Comparison of ENCODE assay signal across 18 cellular contexts in the genomic region with DNA sequence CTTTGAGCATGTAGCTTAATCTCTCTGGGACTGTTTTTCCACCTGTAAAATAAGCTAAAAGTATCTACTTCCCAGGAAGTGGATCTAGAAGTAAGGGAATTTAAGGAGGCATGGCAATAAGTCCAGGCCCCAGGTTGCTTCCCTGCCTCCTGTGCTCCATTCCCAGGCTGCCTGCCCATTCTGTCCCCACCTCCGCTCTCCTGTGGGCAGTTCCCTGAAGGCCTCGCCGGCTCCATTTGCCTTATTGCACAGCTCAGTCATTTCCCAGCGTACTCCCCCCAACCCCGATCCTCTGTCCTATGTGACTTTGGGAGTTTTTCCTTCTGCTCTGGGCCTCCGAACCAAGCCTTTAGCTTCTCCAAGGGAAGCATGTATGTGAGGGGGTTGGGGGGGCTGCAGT.
DNase-seq lines count a peak whose midpoint lies in the region; ATAC-seq and TF ChIP-seq lines count a peak whose summit lies in the region.
"Had no signal": no experiment of that assay in that cellular context is flagged by ENCODE, and none has a peak within 500 bp of the region (broad histone marks: within the 10 kb centered on the region; RNA-seq: fewer than 3 reads in every experiment).

No MANE protein-coding gene starts in this region.

- no peaks in the 10 kb centered on the region for H3K27me3 Mint-ChIP-seq in stimulated activated naive CD8-positive, alpha-beta T cell treated with anti-CD3 and anti-CD28 coated beads, Interleukin-15, amount 100 ng/mL, for 72 hours

- in situ Hi-C loops in GM13977 (cut with MboI; ENCODE audit: low pct_unique_long_range_greater_than_20kb, low sequenced_read_pairs, unreplicated experiment) = no loop called here

- H3K36me3 Mint-ChIP-seq in stimulated activated effector memory CD8-positive, alpha-beta T cell treated with anti-CD3 and anti-CD28 coated beads, Interleukin-12 subunit alpha, Interleukin-12 subunit beta, amount 100 ng/mL, for 72 hours = peaks cover 31% of the 10 kb centered on the region

- no peak for TF ChIP-seq CTCF in GM13977 (IDR thresholded peaks at IDR 0.05; ENCODE audit: extremely low read depth, insufficient read depth, missing control alignments)

- H3K27ac Mint-ChIP-seq in stimulated activated effector memory CD8-positive, alpha-beta T cell treated with anti-CD3 and anti-CD28 coated beads, Interleukin-12 subunit alpha, Interleukin-12 subunit beta, amount 100 ng/mL, for 72 hours = peak overlapping the region; percentile 45
- no peak overlapping the region for H3K27ac Mint-ChIP-seq in stimulated activated naive CD8-positive, alpha-beta T cell treated with anti-CD3 and anti-CD28 coated beads, Interleukin-15, amount 100 ng/mL, for 72 hours
- H3K27ac Mint-ChIP-seq: activated T-cell treated with anti-CD3 and anti-CD28 coated beads, Interleukin-2, amount 50 U/mL, for 72 hours had no signal

- H3K4me1 ChIP-seq in muscle layer of colon (ENCODE audit: insufficient read depth, low read length) = peaks cover 90% of the 10 kb centered on the region

- H3K27ac ChIP-seq in angular gyrus (ENCODE audit: low read depth, low read length) (peak overlapping the region; percentile 12), muscle layer of colon (ENCODE audit: low read depth, low read length) (peak overlapping the region; percentile 86)
- H3K27ac ChIP-seq: PC-9 had no signal

- no peaks in the 10 kb centered on the region for H3K27me3 ChIP-seq in muscle layer of colon (ENCODE audit: control insufficient read depth in 1 of 2, insufficient read depth in 2 of 2, low read length in 2 of 2)

- peaks cover 12% of the 10 kb centered on the region for H3K4me1 Mint-ChIP-seq in stimulated activated effector memory CD8-positive, alpha-beta T cell treated with anti-CD3 and anti-CD28 coated beads, Interleukin-12 subunit alpha, Interleukin-12 subunit beta, amount 100 ng/mL, for 72 hours
- H3K4me1 Mint-ChIP-seq in stimulated activated naive CD8-positive, alpha-beta T cell treated with anti-CD3 and anti-CD28 coated beads, Interleukin-15, amount 100 ng/mL, for 72 hours = peaks cover 45% of the 10 kb centered on the region

- H3K9me3 ChIP-seq in muscle layer of colon (ENCODE audit: low read length) = no peaks in the 10 kb centered on the region

- H3K4me3 ChIP-seq in muscle layer of colon (ENCODE audit: low read depth in 1 of 2, low read length in 2 of 2) = peak overlapping the region in 1 of 2 donors; percentile 71
- H3K4me3 ChIP-seq: GM12878, PC-9 had no signal

- no peaks in the 10 kb centered on the region for H3K9me3 Mint-ChIP-seq in stimulated activated effector memory CD8-positive, alpha-beta T cell treated with anti-CD3 and anti-CD28 coated beads, Interleukin-12 subunit alpha, Interleukin-12 subunit beta, amount 100 ng/mL, for 72 hours
- no peaks in the 10 kb centered on the region for H3K9me3 Mint-ChIP-seq in stimulated activated naive CD8-positive, alpha-beta T cell treated with anti-CD3 and anti-CD28 coated beads, Interleukin-15, amount 100 ng/mL, for 72 hours
- H3K9me3 Mint-ChIP-seq: activated T-cell treated with anti-CD3 and anti-CD28 coated beads, Interleukin-2, amount 50 U/mL, for 72 hours had no signal

- peak overlapping the region; percentile 36 for H3K9ac ChIP-seq in muscle layer of colon (ENCODE audit: low read length)

- peak; percentile 12 for DNase-seq in GM13977 (ENCODE audit: low spot score)
- DNase-seq in stimulated activated effector memory CD8-positive, alpha-beta T cell treated with anti-CD3 and anti-CD28 coated beads, Interleukin-12 subunit alpha, Interleukin-12 subunit beta, amount 100 ng/mL, for 72 hours (ENCODE audit: low spot score in 2 of 2) = no peak
- no peak for DNase-seq in stimulated activated naive CD8-positive, alpha-beta T cell treated with anti-CD3 and anti-CD28 coated beads, Interleukin-15, amount 100 ng/mL, for 72 hours
- no peak for DNase-seq in COR-L47 (lab: John Stamatoyannopoulos, UW)
- DNase-seq: activated naive CD4-positive, alpha-beta T cell treated with anti-CD3 and anti-CD28 coated beads, Interleukin-2, amount 50 U/mL, for 16 hours; activated T-cell treated with anti-CD3 and anti-CD28 coated beads, Interleukin-2, amount 50 U/mL, for 72 hours; DMS153; GF-D8; stimulated activated naive CD4-positive, alpha-beta T cell treated with Interleukin-2 at 50 U/mL for 16 hours; T-helper 9 cell had no signal

- no peak for ATAC-seq in stimulated activated effector memory CD8-positive, alpha-beta T cell treated with anti-CD3 and anti-CD28 coated beads, Interleukin-12 subunit alpha, Interleukin-12 subunit beta, amount 100 ng/mL, for 72 hours
- ATAC-seq in stimulated activated naive CD8-positive, alpha-beta T cell treated with anti-CD3 and anti-CD28 coated beads, Interleukin-15, amount 100 ng/mL, for 72 hours = no peak
- ATAC-seq in HG02970 (IDR thresholded peaks at IDR 0.05; ENCODE audit: low FRiP score, unreplicated experiment) (no peak), HG03097 (IDR thresholded peaks at IDR 0.05; ENCODE audit: low FRiP score, unreplicated experiment) (no peak)
- ATAC-seq: activated CD4-positive, CD25-positive, alpha-beta regulatory T cell treated with anti-CD3 and anti-CD28 coated beads, Interleukin-2, amount 50 U/mL, for 24 hours; activated T-cell treated with anti-CD3 and anti-CD28 coated beads, Interleukin-2, amount 50 U/mL, for 72 hours; GM12878; SK-N-SH treated with all-trans-retinoic acid at 6 μM for 48 hours had no signal

- H3K36me3 ChIP-seq in muscle layer of colon (ENCODE audit: insufficient read depth, low read length) = peaks cover 41% of the 10 kb centered on the region

- H3K4me3 Mint-ChIP-seq in stimulated activated effector memory CD8-positive, alpha-beta T cell treated with anti-CD3 and anti-CD28 coated beads, Interleukin-12 subunit alpha, Interleukin-12 subunit beta, amount 100 ng/mL, for 72 hours = no peak overlapping the region
- no peak overlapping the region for H3K4me3 Mint-ChIP-seq in stimulated activated naive CD8-positive, alpha-beta T cell treated with anti-CD3 and anti-CD28 coated beads, Interleukin-15, amount 100 ng/mL, for 72 hours
- H3K4me3 Mint-ChIP-seq: activated T-cell treated with anti-CD3 and anti-CD28 coated beads, Interleukin-2, amount 50 U/mL, for 72 hours had no signal
